ENCODE assay signal across 8 cellular contexts in the genomic region with DNA sequence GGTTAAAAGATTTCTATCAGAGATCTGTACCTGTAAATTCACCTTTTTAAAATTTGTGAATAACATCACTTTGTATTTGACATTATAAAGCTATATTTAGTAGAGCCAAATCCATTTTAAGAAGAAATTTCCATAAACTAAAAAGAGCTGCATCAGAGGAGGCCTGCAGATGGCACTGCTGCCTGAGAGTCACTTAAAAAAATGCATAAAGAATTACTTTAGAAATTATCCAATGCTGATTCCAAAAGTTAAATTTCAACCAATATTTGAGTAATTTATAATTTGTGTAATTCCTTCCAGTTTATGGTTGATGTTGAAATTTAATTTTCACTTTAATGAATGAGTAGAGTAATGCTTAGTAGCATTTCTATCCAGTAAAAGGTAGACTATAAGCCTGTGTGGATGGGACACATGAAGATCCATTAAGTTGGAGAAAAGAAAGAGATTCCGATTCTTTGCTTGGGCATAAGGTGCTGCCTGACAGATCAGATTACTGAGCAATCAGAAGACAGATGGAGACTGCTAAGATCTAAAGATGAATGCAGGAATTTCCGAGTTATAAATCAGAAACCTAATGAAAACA. TPM values are rescaled to one million over a fixed set of nuclear protein-coding genes. Genes with fewer than 3 reads are reported as not detected.
DNase-seq lines count a peak whose midpoint lies in the region; ATAC-seq and TF ChIP-seq lines count a peak whose summit lies in the region.

No MANE protein-coding gene starts in this region.

- no peaks in the 10 kb centered on the region; the same call in 1 of the 2 replicates for H3K79me2 ChIP-seq in HCT116 (ENCODE audit: insufficient read depth, low read length)

- ATAC-seq in HCT116 (peak; percentile 49), HG03520 (IDR thresholded peaks at IDR 0.05; ENCODE audit: unreplicated experiment) (no peak), GM18511 (IDR thresholded peaks at IDR 0.05; ENCODE audit: unreplicated experiment) (no peak), GM18517 (IDR thresholded peaks at IDR 0.05; ENCODE audit: unreplicated experiment) (no peak)

- H3K9me2 ChIP-seq in HCT116 (ENCODE audit: insufficient read depth): no peaks in the 10 kb centered on the region

- H3K9me3 ChIP-seq in HCT116 (ENCODE audit: control insufficient read depth in 1 of 2, insufficient read depth in 1 of 2, low read depth in 1 of 2, low read length in 2 of 2) (no peaks in the 10 kb centered on the region), MG63 (no peaks in the 10 kb centered on the region)

- peak; percentile 54 to 72 (median 58); a peak in 5 of 6 replicates for TF ChIP-seq CTCF in HCT116 (IDR thresholded peaks at IDR 0.05 in 2 of 3, conservative IDR thresholded peaks at IDR 0.05 in 1 of 3; ENCODE audit: borderline replicate concordance in 1 of 3, insufficient read depth in 1 of 3, low read depth in 2 of 3, low read length in 2 of 3)
- TF ChIP-seq CTCF in WI38 (IDR thresholded peaks at IDR 0.05; ENCODE audit: low read depth, low read length): peak; percentile 58
- peak; percentile 76 for TF ChIP-seq CTCF in kidney epithelial cell (IDR thresholded peaks at IDR 0.05; ENCODE audit: insufficient read depth, low read length, poor library complexity, severe bottlenecking)

- H3K27ac ChIP-seq in HCT116 (ENCODE audit: low read depth, low read length): no peak overlapping the region

- H3K36me3 ChIP-seq in HCT116 (ENCODE audit: control insufficient read depth in 1 of 2, insufficient read depth in 2 of 2, low read length in 2 of 2): peaks cover 7 to 10% of the 10 kb centered on the region in 2 experiments; a peak in 2 of 4 replicates
- no peaks in the 10 kb centered on the region for H3K36me3 ChIP-seq in kidney epithelial cell (ENCODE audit: control insufficient read depth, insufficient read depth, low read length)
- peaks cover 12% of the 10 kb centered on the region for H3K36me3 ChIP-seq in MG63

- no TSS peak for BruUV-seq in HCT116 (replicated peaks; lab: Mats Ljungman, UMichigan)

- peak; percentile 61 for TF ChIP-seq RAD21 in HCT116 (IDR thresholded peaks at IDR 0.05; ENCODE audit: low read depth)

- no peak overlapping the region for H3K9ac ChIP-seq in HCT116 (ENCODE audit: low read length)

- intact Hi-C loops in HCT116 (cut with micrococcal nuclease): loop anchor here (2.0 kb wide), 1 partner anchor 1266 kb away; no protein-coding TSS in a partner anchor

- no peak overlapping the region for H3K4me2 ChIP-seq in HCT116 (ENCODE audit: low read length)

- DNase-seq in AG08396 (ENCODE audit: low spot score) (peak; percentile 12), HCT116 (ENCODE audit: low read depth, low spot score) (no peak), kidney epithelial cell (ENCODE audit: low read depth) (no peak), MG63 (no peak)

- TF ChIP-seq POLR2A in HCT116 (IDR thresholded peaks at IDR 0.05; ENCODE audit: borderline replicate concordance, extremely low read depth, insufficient read depth, insufficient read length): no peak

- CTCF ChIA-PET in HCT116 (lab: Charles Lee): interaction anchor here (0.7 to 1.8 kb wide), 8 partner anchors 9 to 547 kb away, joined by 3 to 9 read pairs (median 4); no protein-coding TSS in a partner anchor

- H4K20me1 ChIP-seq in HCT116 (ENCODE audit: insufficient read depth): no peaks in the 10 kb centered on the region

- POLR2A ChIA-PET in HCT116 (lab: Charles Lee): no interaction called here

- RAD21 ChIA-PET in HCT116 (lab: Charles Lee; ENCODE audit: low non-redundant PET in 1 of 2, low total read pairs in 2 of 2, uncharacterized antibody in 2 of 2, unreplicated experiment in 2 of 2): interaction anchor here in 1 of 2 experiments (0.7 to 1.0 kb wide), 2 partner anchors 1267 to 1268 kb away, joined by 3 read pairs; no protein-coding TSS in a partner anchor

- no peak overlapping the region for H2AFZ ChIP-seq in HCT116 (ENCODE audit: low read depth, low read length, poor library complexity, severe bottlenecking)

- no peaks in the 10 kb centered on the region for H3K4me1 ChIP-seq in HCT116 (ENCODE audit: control insufficient read depth in 1 of 2, insufficient read depth in 2 of 2, low read length in 2 of 2)

- H3K4me3 ChIP-seq in HCT116 (replicated peaks in 1 of 2; ENCODE audit: low read depth in 1 of 2, low read length in 2 of 2) (no peak overlapping the region), WI38 (ENCODE audit: low read depth, low read length) (no peak overlapping the region), kidney epithelial cell (ENCODE audit: low read depth, low read length) (no peak overlapping the region), MG63 (no peak overlapping the region)

- H3K27me3 ChIP-seq in HCT116 (ENCODE audit: insufficient read depth, low read length): no peaks in the 10 kb centered on the region
- no peaks in the 10 kb centered on the region for H3K27me3 ChIP-seq in kidney epithelial cell (ENCODE audit: control insufficient read depth, insufficient read depth, low read length)
- H3K27me3 ChIP-seq in MG63: no peaks in the 10 kb centered on the region

TF ChIP-seq in HCT116, 20 proteins besides CTCF, POLR2A, EP300 and RAD21:
- TF ChIP-seq, protein P1, sequence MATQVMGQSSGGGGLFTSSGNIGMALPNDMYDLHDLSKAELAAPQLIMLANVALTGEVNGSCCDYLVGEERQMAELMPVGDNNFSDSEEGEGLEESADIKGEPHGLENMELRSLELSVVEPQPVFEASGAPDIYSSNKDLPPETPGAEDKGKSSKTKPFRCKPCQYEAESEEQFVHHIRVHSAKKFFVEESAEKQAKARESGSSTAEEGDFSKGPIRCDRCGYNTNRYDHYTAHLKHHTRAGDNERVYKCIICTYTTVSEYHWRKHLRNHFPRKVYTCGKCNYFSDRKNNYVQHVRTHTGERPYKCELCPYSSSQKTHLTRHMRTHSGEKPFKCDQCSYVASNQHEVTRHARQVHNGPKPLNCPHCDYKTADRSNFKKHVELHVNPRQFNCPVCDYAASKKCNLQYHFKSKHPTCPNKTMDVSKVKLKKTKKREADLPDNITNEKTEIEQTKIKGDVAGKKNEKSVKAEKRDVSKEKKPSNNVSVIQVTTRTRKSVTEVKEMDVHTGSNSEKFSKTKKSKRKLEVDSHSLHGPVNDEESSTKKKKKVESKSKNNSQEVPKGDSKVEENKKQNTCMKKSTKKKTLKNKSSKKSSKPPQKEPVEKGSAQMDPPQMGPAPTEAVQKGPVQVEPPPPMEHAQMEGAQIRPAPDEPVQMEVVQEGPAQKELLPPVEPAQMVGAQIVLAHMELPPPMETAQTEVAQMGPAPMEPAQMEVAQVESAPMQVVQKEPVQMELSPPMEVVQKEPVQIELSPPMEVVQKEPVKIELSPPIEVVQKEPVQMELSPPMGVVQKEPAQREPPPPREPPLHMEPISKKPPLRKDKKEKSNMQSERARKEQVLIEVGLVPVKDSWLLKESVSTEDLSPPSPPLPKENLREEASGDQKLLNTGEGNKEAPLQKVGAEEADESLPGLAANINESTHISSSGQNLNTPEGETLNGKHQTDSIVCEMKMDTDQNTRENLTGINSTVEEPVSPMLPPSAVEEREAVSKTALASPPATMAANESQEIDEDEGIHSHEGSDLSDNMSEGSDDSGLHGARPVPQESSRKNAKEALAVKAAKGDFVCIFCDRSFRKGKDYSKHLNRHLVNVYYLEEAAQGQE (IDR thresholded peaks at IDR 0.05; ENCODE audit: low read depth): no peak
- no peak for TF ChIP-seq EGR1 (IDR thresholded peaks at IDR 0.05; ENCODE audit: low read depth)
- TF ChIP-seq POLR2AphosphoS5 (IDR thresholded peaks at IDR 0.05; ENCODE audit: low read depth, low read length): no peak
- TF ChIP-seq ZFX (IDR thresholded peaks at IDR 0.05): no peak
- TF ChIP-seq SP1 (IDR thresholded peaks at IDR 0.05; ENCODE audit: low read depth): no peak
- no peak for TF ChIP-seq FOSL1 (IDR thresholded peaks at IDR 0.05; ENCODE audit: low read depth)
- TF ChIP-seq TCF7L2 (IDR thresholded peaks at IDR 0.05; ENCODE audit: borderline replicate concordance, extremely low read depth, insufficient read depth, insufficient read length): no peak
- no peak for TF ChIP-seq EZH2 (IDR thresholded peaks at IDR 0.05)
- TF ChIP-seq CEBPB (IDR thresholded peaks at IDR 0.05; ENCODE audit: low read depth): no peak
- TF ChIP-seq YY1 (IDR thresholded peaks at IDR 0.05; ENCODE audit: extremely low read depth, insufficient replicate concordance, low read depth, low read length): no peak
- no peak for TF ChIP-seq EZH2phosphoT487 (IDR thresholded peaks at IDR 0.05; ENCODE audit: borderline replicate concordance)
- TF ChIP-seq, protein P2, sequence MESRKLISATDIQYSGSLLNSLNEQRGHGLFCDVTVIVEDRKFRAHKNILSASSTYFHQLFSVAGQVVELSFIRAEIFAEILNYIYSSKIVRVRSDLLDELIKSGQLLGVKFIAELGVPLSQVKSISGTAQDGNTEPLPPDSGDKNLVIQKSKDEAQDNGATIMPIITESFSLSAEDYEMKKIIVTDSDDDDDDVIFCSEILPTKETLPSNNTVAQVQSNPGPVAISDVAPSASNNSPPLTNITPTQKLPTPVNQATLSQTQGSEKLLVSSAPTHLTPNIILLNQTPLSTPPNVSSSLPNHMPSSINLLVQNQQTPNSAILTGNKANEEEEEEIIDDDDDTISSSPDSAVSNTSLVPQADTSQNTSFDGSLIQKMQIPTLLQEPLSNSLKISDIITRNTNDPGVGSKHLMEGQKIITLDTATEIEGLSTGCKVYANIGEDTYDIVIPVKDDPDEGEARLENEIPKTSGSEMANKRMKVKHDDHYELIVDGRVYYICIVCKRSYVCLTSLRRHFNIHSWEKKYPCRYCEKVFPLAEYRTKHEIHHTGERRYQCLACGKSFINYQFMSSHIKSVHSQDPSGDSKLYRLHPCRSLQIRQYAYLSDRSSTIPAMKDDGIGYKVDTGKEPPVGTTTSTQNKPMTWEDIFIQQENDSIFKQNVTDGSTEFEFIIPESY (IDR thresholded peaks at IDR 0.05; ENCODE audit: extremely low read depth, insufficient replicate concordance, low read length): no peak
- no peak for TF ChIP-seq JUND (IDR thresholded peaks at IDR 0.05)
- no peak for TF ChIP-seq CBX3 (IDR thresholded peaks at IDR 0.05; ENCODE audit: low read depth)
- TF ChIP-seq, protein P3, sequence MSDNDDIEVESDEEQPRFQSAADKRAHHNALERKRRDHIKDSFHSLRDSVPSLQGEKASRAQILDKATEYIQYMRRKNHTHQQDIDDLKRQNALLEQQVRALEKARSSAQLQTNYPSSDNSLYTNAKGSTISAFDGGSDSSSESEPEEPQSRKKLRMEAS (IDR thresholded peaks at IDR 0.05): no peak
- no peak for TF ChIP-seq ELF1 (IDR thresholded peaks at IDR 0.05; ENCODE audit: borderline replicate concordance, low read depth)

RNA-seq across cellular contexts. Expression of gene RPE65, which starts 20.7 kb away (rescaled TPM):
- total RNA-seq in HCT116 (2021; ENCODE audit: unreplicated experiment) (not detected), kidney epithelial cell (not detected in 2 replicates)
- polyA plus RNA-seq in HCT116 (2012): 0.10 and 0.12 TPM in 2 replicates
- total RNA-seq in MG63 (2014; rRNA removed; shearing (Covaris generic); ENCODE audit: low replicate concordance): not detected in 2 replicates

RNA-seq across cellular contexts. Expression of gene DEPDC1, which starts 26.4 kb away (rescaled TPM):
- 61.9 TPM for total RNA-seq in HCT116 (2021; ENCODE audit: unreplicated experiment)
- 10.0 and 18.3 TPM in 2 replicates for polyA plus RNA-seq in HCT116 (2012)
- 8.9 and 10.7 TPM in 2 replicates for total RNA-seq in kidney epithelial cell
- 36.5 and 47.4 TPM in 2 replicates for total RNA-seq in MG63 (2014; rRNA removed; shearing (Covaris generic); ENCODE audit: low replicate concordance)
